Comparison of ENCODE assay signal across 23 cellular contexts in the genomic region with DNA sequence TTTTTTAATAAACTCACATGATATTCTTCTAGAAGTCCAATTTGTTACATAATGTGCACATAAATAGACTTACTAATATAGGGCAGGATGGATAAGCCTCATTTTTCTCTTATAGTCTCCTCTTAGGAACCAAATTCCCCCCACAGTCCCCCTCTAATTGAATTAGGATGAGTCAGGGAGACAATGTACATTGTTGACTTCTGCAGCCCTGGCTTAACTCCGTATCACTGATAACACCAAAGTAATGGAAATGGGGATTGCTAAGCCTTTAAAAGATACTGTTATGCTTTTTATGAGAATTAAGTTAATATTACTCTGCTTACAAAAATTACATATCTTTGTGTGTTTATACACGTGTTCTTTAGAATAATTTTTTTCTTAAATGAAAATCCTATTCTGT. TPM values are rescaled to one million over a fixed set of nuclear protein-coding genes. Genes with fewer than 3 reads are reported as not detected.
DNase-seq lines count a peak whose midpoint lies in the region; ATAC-seq and TF ChIP-seq lines count a peak whose summit lies in the region.
"Had no signal": no experiment of that assay in that cellular context is flagged by ENCODE, and none has a peak within 500 bp of the region (broad histone marks: within the 10 kb centered on the region; RNA-seq: fewer than 3 reads in every experiment).

No MANE protein-coding gene starts in this region.

- H3K4me1 Mint-ChIP-seq in stimulated activated naive CD8-positive, alpha-beta T cell treated with anti-CD3 and anti-CD28 coated beads, Interleukin-15, Interleukin-2, amounts not matched to agents 100 ng/mL and 50 ng/mL, for 24 hours (ENCODE audit: low read depth): peaks cover 7% of the 10 kb centered on the region
- H3K4me1 Mint-ChIP-seq in stimulated activated naive CD8-positive, alpha-beta T cell treated with anti-CD3 and anti-CD28 coated beads, Interleukin-15, amount 100 ng/mL, for 72 hours: peaks cover 10% of the 10 kb centered on the region

- H3K36me3 ChIP-seq in psoas muscle (ENCODE audit: insufficient read depth in 1 of 2, low read depth in 1 of 2): no peaks in the 10 kb centered on the region

- intact Hi-C loops in psoas muscle (cut with DNase I): no loop called here

- peak overlapping the region; percentile 84 for H3K27ac ChIP-seq in psoas muscle

- peaks cover 11% of the 10 kb centered on the region for H3K27me3 Mint-ChIP-seq in stimulated activated naive CD8-positive, alpha-beta T cell treated with anti-CD3 and anti-CD28 coated beads, Interleukin-15, Interleukin-2, amounts not matched to agents 100 ng/mL and 50 ng/mL, for 24 hours
- H3K27me3 Mint-ChIP-seq in stimulated activated naive CD8-positive, alpha-beta T cell treated with anti-CD3 and anti-CD28 coated beads, Interleukin-15, amount 100 ng/mL, for 72 hours: peaks cover 7% of the 10 kb centered on the region

- H3K27me3 ChIP-seq in psoas muscle (ENCODE audit: insufficient read depth in 3 of 3, low read length in 2 of 3): no peaks in the 10 kb centered on the region

- H3K4me3 Mint-ChIP-seq in stimulated activated naive CD8-positive, alpha-beta T cell treated with anti-CD3 and anti-CD28 coated beads, Interleukin-15, Interleukin-2, amounts not matched to agents 100 ng/mL and 50 ng/mL, for 24 hours: no peak overlapping the region
- no peak overlapping the region for H3K4me3 Mint-ChIP-seq in stimulated activated naive CD8-positive, alpha-beta T cell treated with anti-CD3 and anti-CD28 coated beads, Interleukin-15, amount 100 ng/mL, for 72 hours
- H3K4me3 Mint-ChIP-seq: CD14-positive monocyte, IgD-negative memory B cell had no signal

- TF ChIP-seq CTCF in psoas muscle (IDR thresholded peaks at IDR 0.05): no peak

- H3K36me3 Mint-ChIP-seq in stimulated activated naive CD8-positive, alpha-beta T cell treated with anti-CD3 and anti-CD28 coated beads, Interleukin-15, Interleukin-2, amounts not matched to agents 100 ng/mL and 50 ng/mL, for 24 hours (ENCODE audit: low read depth): no peaks in the 10 kb centered on the region
- H3K36me3 Mint-ChIP-seq: CD14-positive monocyte, IgD-negative memory B cell had no signal

- no peaks in the 10 kb centered on the region for H3K9me3 Mint-ChIP-seq in stimulated activated naive CD8-positive, alpha-beta T cell treated with anti-CD3 and anti-CD28 coated beads, Interleukin-15, Interleukin-2, amounts not matched to agents 100 ng/mL and 50 ng/mL, for 24 hours
- H3K9me3 Mint-ChIP-seq in stimulated activated naive CD8-positive, alpha-beta T cell treated with anti-CD3 and anti-CD28 coated beads, Interleukin-15, amount 100 ng/mL, for 72 hours: no peaks in the 10 kb centered on the region
- H3K9me3 Mint-ChIP-seq: IgD-negative memory B cell had no signal

- 66 to 78% (median 70%) methylated on average over 2 of the region's 2 CpGs for WGBS in psoas muscle, 3 donors

- peak overlapping the region; percentile 54 for H3K27ac Mint-ChIP-seq in stimulated activated naive CD8-positive, alpha-beta T cell treated with anti-CD3 and anti-CD28 coated beads, Interleukin-15, Interleukin-2, amounts not matched to agents 100 ng/mL and 50 ng/mL, for 24 hours
- H3K27ac Mint-ChIP-seq in stimulated activated naive CD8-positive, alpha-beta T cell treated with anti-CD3 and anti-CD28 coated beads, Interleukin-15, amount 100 ng/mL, for 72 hours: no peak overlapping the region
- H3K27ac Mint-ChIP-seq: CD14-positive monocyte, IgD-negative memory B cell had no signal

- DNase-seq in stimulated activated naive CD8-positive, alpha-beta T cell treated with anti-CD3 and anti-CD28 coated beads, Interleukin-15, amount 100 ng/mL, for 72 hours: no peak
- DNase-seq in psoas muscle (no peak), NCI-H1436 treated with DMSO at 0.1 percent for 48 hours (lab: John Stamatoyannopoulos, UW) (no peak)
- DNase-seq in activated naive CD4-positive, alpha-beta T cell treated with Interleukin-2 at 50 U/mL for 16 hours: no peak
- no peak for DNase-seq in activated naive CD4-positive, alpha-beta T cell treated with anti-CD3 and anti-CD28 coated beads, Interleukin-2, amount 50 U/mL, for 16 hours
- DNase-seq: ACHN; COR-L47; GDM1; H7; Karpas-422; NCI-H1048; NCI-H1436; NCI-H2081; NCI-H2171 treated with DMSO at 0.1 percent for 48 hours; NCI-H446; NCI-H526 treated with DMSO at 0.1 percent for 48 hours; NK-92 treated with Interleukin-12 subunit alpha and Interleukin-12 subunit beta, amount 100 ng/mL, for 24 hours; SHP77 treated with DMSO at 0.1 percent for 48 hours; SW 1271 had no signal

- no peak for ATAC-seq in stimulated activated naive CD8-positive, alpha-beta T cell treated with anti-CD3 and anti-CD28 coated beads, Interleukin-15, amount 100 ng/mL, for 72 hours
- ATAC-seq in SK-N-SH treated with all-trans-retinoic acid at 6 μM for 48 hours (no peak), psoas muscle (no peak)

- H3K9me3 ChIP-seq in psoas muscle: no peaks in the 10 kb centered on the region

- H3K4me3 ChIP-seq in psoas muscle: peak overlapping the region; percentile 84

- peaks cover 4% of the 10 kb centered on the region for H3K4me1 ChIP-seq in psoas muscle

TF ChIP-seq in SK-N-SH treated with all-trans-retinoic acid at 6 μM for 48 hours, 23 proteins besides CTCF, POLR2A, EP300 and RAD21 (continues in another document):
- TF ChIP-seq SNAI2 (CRISPR knock-in tag; IDR thresholded peaks at IDR 0.05): no peak
- TF ChIP-seq ZNF565 (CRISPR knock-in tag; conservative IDR thresholded peaks at IDR 0.05; ENCODE audit: low read depth): no peak
- TF ChIP-seq OSR1 (CRISPR knock-in tag; IDR thresholded peaks at IDR 0.05): no peak
- no peak for TF ChIP-seq RARB (CRISPR knock-in tag; IDR thresholded peaks at IDR 0.05)
- TF ChIP-seq, protein P1, sequence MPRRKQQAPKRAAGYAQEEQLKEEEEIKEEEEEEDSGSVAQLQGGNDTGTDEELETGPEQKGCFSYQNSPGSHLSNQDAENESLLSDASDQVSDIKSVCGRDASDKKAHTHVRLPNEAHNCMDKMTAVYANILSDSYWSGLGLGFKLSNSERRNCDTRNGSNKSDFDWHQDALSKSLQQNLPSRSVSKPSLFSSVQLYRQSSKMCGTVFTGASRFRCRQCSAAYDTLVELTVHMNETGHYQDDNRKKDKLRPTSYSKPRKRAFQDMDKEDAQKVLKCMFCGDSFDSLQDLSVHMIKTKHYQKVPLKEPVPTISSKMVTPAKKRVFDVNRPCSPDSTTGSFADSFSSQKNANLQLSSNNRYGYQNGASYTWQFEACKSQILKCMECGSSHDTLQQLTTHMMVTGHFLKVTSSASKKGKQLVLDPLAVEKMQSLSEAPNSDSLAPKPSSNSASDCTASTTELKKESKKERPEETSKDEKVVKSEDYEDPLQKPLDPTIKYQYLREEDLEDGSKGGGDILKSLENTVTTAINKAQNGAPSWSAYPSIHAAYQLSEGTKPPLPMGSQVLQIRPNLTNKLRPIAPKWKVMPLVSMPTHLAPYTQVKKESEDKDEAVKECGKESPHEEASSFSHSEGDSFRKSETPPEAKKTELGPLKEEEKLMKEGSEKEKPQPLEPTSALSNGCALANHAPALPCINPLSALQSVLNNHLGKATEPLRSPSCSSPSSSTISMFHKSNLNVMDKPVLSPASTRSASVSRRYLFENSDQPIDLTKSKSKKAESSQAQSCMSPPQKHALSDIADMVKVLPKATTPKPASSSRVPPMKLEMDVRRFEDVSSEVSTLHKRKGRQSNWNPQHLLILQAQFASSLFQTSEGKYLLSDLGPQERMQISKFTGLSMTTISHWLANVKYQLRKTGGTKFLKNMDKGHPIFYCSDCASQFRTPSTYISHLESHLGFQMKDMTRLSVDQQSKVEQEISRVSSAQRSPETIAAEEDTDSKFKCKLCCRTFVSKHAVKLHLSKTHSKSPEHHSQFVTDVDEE (CRISPR knock-in tag; IDR thresholded peaks at IDR 0.05): peak; percentile 62; the same call in 1 of the 2 replicates
- TF ChIP-seq, protein P2, sequence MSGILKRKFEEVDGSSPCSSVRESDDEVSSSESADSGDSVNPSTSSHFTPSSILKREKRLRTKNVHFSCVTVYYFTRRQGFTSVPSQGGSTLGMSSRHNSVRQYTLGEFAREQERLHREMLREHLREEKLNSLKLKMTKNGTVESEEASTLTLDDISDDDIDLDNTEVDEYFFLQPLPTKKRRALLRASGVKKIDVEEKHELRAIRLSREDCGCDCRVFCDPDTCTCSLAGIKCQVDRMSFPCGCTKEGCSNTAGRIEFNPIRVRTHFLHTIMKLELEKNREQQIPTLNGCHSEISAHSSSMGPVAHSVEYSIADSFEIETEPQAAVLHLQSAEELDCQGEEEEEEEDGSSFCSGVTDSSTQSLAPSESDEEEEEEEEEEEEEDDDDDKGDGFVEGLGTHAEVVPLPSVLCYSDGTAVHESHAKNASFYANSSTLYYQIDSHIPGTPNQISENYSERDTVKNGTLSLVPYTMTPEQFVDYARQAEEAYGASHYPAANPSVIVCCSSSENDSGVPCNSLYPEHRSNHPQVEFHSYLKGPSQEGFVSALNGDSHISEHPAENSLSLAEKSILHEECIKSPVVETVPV (CRISPR knock-in tag; IDR thresholded peaks at IDR 0.05): no peak
- TF ChIP-seq ZFP3 (CRISPR knock-in tag; IDR thresholded peaks at IDR 0.05): 0 out of 2 replicates have a peak, but pooled peaks have one; percentile 55
- no peak for TF ChIP-seq ZFP30 (CRISPR knock-in tag; IDR thresholded peaks at IDR 0.05)
- no peak for TF ChIP-seq ESRRG (CRISPR knock-in tag; IDR thresholded peaks at IDR 0.05)
- TF ChIP-seq, protein P3, sequence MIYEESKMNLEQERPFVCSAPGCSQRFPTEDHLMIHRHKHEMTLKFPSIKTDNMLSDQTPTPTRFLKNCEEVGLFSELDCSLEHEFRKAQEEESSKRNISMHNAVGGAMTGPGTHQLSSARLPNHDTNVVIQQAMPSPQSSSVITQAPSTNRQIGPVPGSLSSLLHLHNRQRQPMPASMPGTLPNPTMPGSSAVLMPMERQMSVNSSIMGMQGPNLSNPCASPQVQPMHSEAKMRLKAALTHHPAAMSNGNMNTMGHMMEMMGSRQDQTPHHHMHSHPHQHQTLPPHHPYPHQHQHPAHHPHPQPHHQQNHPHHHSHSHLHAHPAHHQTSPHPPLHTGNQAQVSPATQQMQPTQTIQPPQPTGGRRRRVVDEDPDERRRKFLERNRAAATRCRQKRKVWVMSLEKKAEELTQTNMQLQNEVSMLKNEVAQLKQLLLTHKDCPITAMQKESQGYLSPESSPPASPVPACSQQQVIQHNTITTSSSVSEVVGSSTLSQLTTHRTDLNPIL (CRISPR knock-in tag; IDR thresholded peaks at IDR 0.05; ENCODE audit: low read depth): no peak
- TF ChIP-seq ZNF8 (CRISPR knock-in tag; IDR thresholded peaks at IDR 0.05): no peak
- TF ChIP-seq TOX (CRISPR knock-in tag; IDR thresholded peaks at IDR 0.05; ENCODE audit: borderline replicate concordance): no peak

RNA-seq across cellular contexts. Expression of a gene that starts 5.1 kb away (rescaled TPM):
- 1 to 10 TPM; 2.0 to 4.9 (median 2.6) TPM for total RNA-seq in psoas muscle
- polyA plus RNA-seq in psoas muscle: 1 to 10 TPM in 1 of 3 donors, under 1 TPM in 2; 0.27 to 2.2 (median 0.37) TPM
